8 cellular contexts compared by ENCODE assay signal in the genomic region with DNA sequence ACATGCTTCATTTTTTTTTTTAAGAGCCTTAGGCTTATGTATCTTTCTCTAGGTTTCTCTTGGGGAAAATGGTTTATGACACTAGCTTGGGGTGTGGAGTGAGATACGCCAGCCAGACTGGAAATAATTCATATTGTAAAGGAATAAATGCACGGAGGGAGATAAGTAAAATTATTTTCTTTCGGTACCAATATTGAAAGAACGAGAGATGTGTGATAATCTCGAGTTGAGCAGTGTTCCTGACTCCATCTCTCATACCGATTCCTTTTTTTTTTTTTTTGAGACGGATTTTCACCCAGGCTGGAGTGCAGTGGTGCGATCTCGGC. TPM values are rescaled to one million over a fixed set of nuclear protein-coding genes. Genes with fewer than 3 reads are reported as not detected.
DNase-seq lines count a peak whose midpoint lies in the region; ATAC-seq and TF ChIP-seq lines count a peak whose summit lies in the region.

No MANE protein-coding gene starts in this region.

- DNase-seq in caudate nucleus (lab: John Stamatoyannopoulos, UW), result no peak
- no peak for DNase-seq in NCI-H2107 (lab: John Stamatoyannopoulos, UW)
- no peak for DNase-seq in dedifferentiated amniotic fluid mesenchymal stem cell (ENCODE audit: extremely low spot score)

- 23% methylated on average over 9 of the region's 9 CpGs for WGBS in HUES64

- ATAC-seq in GM19324 (IDR thresholded peaks at IDR 0.05; ENCODE audit: low FRiP score, unreplicated experiment), result no peak
- ATAC-seq in HG03469 (IDR thresholded peaks at IDR 0.05; ENCODE audit: unreplicated experiment), result no peak

- H3K27ac ChIP-seq in 22Rv1 (peak overlapping the region; percentile 79; the same call in 1 of the 2 replicates), HUES64 (ENCODE audit: low read depth, low read length) (peak overlapping the region; percentile 95), caudate nucleus (ENCODE audit: low read depth, low read length) (peak overlapping the region; percentile 93), mucosa of rectum (ENCODE audit: low read depth in 2 of 2, low read length in 2 of 2) (peak overlapping the region; percentile 85 to 91)

- H3K9ac ChIP-seq in HUES64 (ENCODE audit: low read depth, low read length), result peak overlapping the region; percentile 70
- peak overlapping the region; percentile 75 to 86 for H3K9ac ChIP-seq in mucosa of rectum (ENCODE audit: low read depth in 1 of 2, low read length in 2 of 2)

- no peak for TF ChIP-seq CTCF in 22Rv1 (IDR thresholded peaks at IDR 0.05)

- H3K4me3 ChIP-seq in HUES64 (ENCODE audit: low read length) (peak overlapping the region; percentile 70), mucosa of rectum (ENCODE audit: low read length in 2 of 2) (peak overlapping the region; percentile 86 to 92)

- H3K27me3 ChIP-seq in HUES64 (ENCODE audit: insufficient read depth, low read length) (no peaks in the 10 kb centered on the region), mucosa of rectum (ENCODE audit: control insufficient read depth in 2 of 2, insufficient read depth in 2 of 2, low read length in 2 of 2) (no peaks in the 10 kb centered on the region)

- H3K36me3 ChIP-seq in HUES64 (ENCODE audit: insufficient read depth, low read length) (peaks cover 15% of the 10 kb centered on the region), mucosa of rectum (ENCODE audit: control insufficient read depth in 2 of 2, insufficient read depth in 2 of 2, low read length in 2 of 2) (peaks cover 0 to 2% of the 10 kb centered on the region in 2 donors)

- H3K9me3 ChIP-seq in HUES64 (ENCODE audit: insufficient read depth, low read depth, low read length), result no peaks in the 10 kb centered on the region
- no peaks in the 10 kb centered on the region for H3K9me3 ChIP-seq in mucosa of rectum (ENCODE audit: control insufficient read depth in 2 of 2, low read length in 2 of 2)

- peaks cover 14% of the 10 kb centered on the region for H3K4me1 ChIP-seq in HUES64 (ENCODE audit: insufficient read depth, low read length)
- H3K4me1 ChIP-seq in mucosa of rectum (ENCODE audit: control insufficient read depth in 2 of 2, insufficient read depth in 2 of 2, low read length in 2 of 2), result peaks cover 8 to 13% of the 10 kb centered on the region in 2 donors

RNA-seq across cellular contexts. Expression of gene KIF2A, which starts 1.3 kb away (rescaled TPM):
- 69.8 TPM for polyA plus RNA-seq in HUES64 (2013, experiment 1 of 2)
- polyA plus RNA-seq in HUES64 (2013, experiment 2 of 2), result 73.0 TPM
